4 cellular contexts compared by ENCODE assay signal in the genomic region with DNA sequence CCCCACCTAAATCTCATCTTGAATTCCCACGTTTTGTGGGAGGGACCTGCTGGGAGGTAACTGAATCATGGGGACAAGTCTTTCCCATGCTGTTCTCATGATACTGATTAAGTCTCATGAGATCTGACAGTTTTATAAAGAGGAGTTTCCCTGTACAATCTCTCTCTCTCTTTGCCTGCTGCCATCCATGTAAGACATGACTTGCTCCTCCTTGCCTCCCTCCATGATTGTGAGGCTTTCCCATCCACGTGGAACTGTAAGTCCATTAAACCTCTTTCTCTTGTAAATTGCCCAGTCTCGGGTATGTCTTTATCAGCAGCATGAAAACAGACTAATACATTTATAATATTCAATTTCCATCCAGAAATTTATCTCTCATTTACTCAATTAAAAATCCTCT. TPM values are rescaled to one million over a fixed set of nuclear protein-coding genes. Genes with fewer than 3 reads are reported as not detected.
DNase-seq lines count a peak whose midpoint lies in the region; ATAC-seq, FAIRE-seq and TF ChIP-seq lines count a peak whose summit lies in the region.
"Not testable (repeated sequence)": the region's sequence is repeated elsewhere in the genome, so short reads cannot be mapped to it uniquely, and the experiment has no call there.

No MANE protein-coding gene starts in this region.

- not testable (repeated sequence) for H4K20me1 ChIP-seq in HCT116 (ENCODE audit: insufficient read depth); K562 (replicated peaks; ENCODE audit: control insufficient read depth, insufficient read depth, low read length); HepG2 (ENCODE audit: insufficient read depth, low read length)

- not testable (repeated sequence) for H3K9ac ChIP-seq in HCT116 (ENCODE audit: low read length); K562 (ENCODE audit: insufficient read depth in 1 of 2, low read depth in 2 of 2, low read length in 2 of 2); HepG2 (ENCODE audit: insufficient read depth, low read depth, low read length)

- WGBS in K562 (ENCODE audit: insufficient coverage, low coverage, missing lambda C conversion rate) = 11% methylated on average over 3 of the region's 3 CpGs
- under 1% methylated on average over 3 of the region's 3 CpGs for WGBS in HepG2 (ENCODE audit: low lambda C conversion rate)

- H3K4me1 ChIP-seq in HCT116 (ENCODE audit: control insufficient read depth in 1 of 2, insufficient read depth in 2 of 2, low read length in 2 of 2); HEK293 (ENCODE audit: control insufficient read depth, insufficient read depth, low read length); K562 (replicated peaks in 1 of 2; ENCODE audit: control insufficient read depth in 2 of 2, insufficient read depth in 2 of 2, low read length in 2 of 2): not testable (repeated sequence)
- H3K4me1 ChIP-seq in HepG2 (ENCODE audit: insufficient read depth, low read length) = peaks cover 16% of the 10 kb centered on the region; the same call in 1 of the 2 replicates

- peak overlapping the region; percentile 26 for H2AFZ ChIP-seq in HCT116 (ENCODE audit: low read depth, low read length, poor library complexity, severe bottlenecking)
- H2AFZ ChIP-seq in K562 (ENCODE audit: low read depth, low read length); HepG2 (ENCODE audit: low read length): not testable (repeated sequence)

- intact Hi-C loops in HCT116 (cut with micrococcal nuclease); K562 (cut with micrococcal nuclease); HepG2 (cut with micrococcal nuclease; ENCODE audit: unreplicated experiment): not testable (repeated sequence)

- not testable (repeated sequence) for H3K9me1 ChIP-seq in K562 (ENCODE audit: control insufficient read depth, insufficient read depth, low read length)

- not testable (repeated sequence) for H3K79me2 ChIP-seq in HCT116 (ENCODE audit: insufficient read depth, low read length); K562 (ENCODE audit: control insufficient read depth, insufficient read depth, low read length); HepG2 (ENCODE audit: insufficient read depth, low read length)

- DNase-seq in HCT116 (ENCODE audit: low read depth, low spot score); K562 (ENCODE audit: extremely low read depth in 1 of 4, low spot score in 3 of 4); HepG2 (ENCODE audit: low spot score): not testable (repeated sequence)

- not testable (repeated sequence) for TF ChIP-seq RAD21 in HCT116 (IDR thresholded peaks at IDR 0.05; ENCODE audit: low read depth); K562 (CRISPR knock-in tag; conservative IDR thresholded peaks at IDR 0.05 in 1 of 2, IDR thresholded peaks at IDR 0.05 in 1 of 2); HepG2 (CRISPR knock-in tag; IDR thresholded peaks at IDR 0.05)

- in situ Hi-C loops in K562 (cut with MboI); HepG2 (cut with HindIII; ENCODE audit: extremely low pct_ligation_motif_present, low pct_unique_long_range_greater_than_20kb): not testable (repeated sequence)

- H3K27ac ChIP-seq in HCT116 (ENCODE audit: low read depth, low read length); HEK293 (ENCODE audit: extremely low read depth, low read depth, low read length); K562 (ENCODE audit: extremely low read depth, low read depth, low read length); HepG2 (ENCODE audit: extremely low read length, insufficient read depth, low read length): not testable (repeated sequence)

- BruUV-seq in HCT116 (replicated peaks; lab: Mats Ljungman, UMichigan); K562 (replicated peaks; lab: Mats Ljungman, UMichigan); HepG2 (replicated peaks; lab: Mats Ljungman, UMichigan): not testable (repeated sequence)

- H3K9me3 ChIP-seq in HCT116 (ENCODE audit: control insufficient read depth in 1 of 2, insufficient read depth in 1 of 2, low read depth in 1 of 2, low read length in 2 of 2); HEK293 (ENCODE audit: control insufficient read depth, insufficient read depth, low read depth, low read length); K562 (replicated peaks; ENCODE audit: control insufficient read depth, insufficient read depth, low read depth, low read length); HepG2 (ENCODE audit: low read length): not testable (repeated sequence)

- TF ChIP-seq EP300 in K562 (IDR thresholded peaks at IDR 0.05; ENCODE audit: low read length); HepG2 (IDR thresholded peaks at IDR 0.05; ENCODE audit: low read depth in 2 of 2, low read length in 2 of 2); HepG2 (CRISPR knock-in tag; IDR thresholded peaks at IDR 0.05; ENCODE audit: borderline replicate concordance): not testable (repeated sequence)

- not testable (repeated sequence) for H3K36me3 ChIP-seq in HCT116 (ENCODE audit: control insufficient read depth in 1 of 2, insufficient read depth in 2 of 2, low read length in 2 of 2); HEK293 (ENCODE audit: control insufficient read depth in 2 of 2, insufficient read depth in 1 of 2, low read length in 2 of 2); K562 (ENCODE audit: control insufficient read depth, insufficient read depth, low read length); HepG2 (replicated peaks in 1 of 2; ENCODE audit: control insufficient read depth in 1 of 2, insufficient read depth in 2 of 2, low read length in 2 of 2)

- H3K9me2 ChIP-seq in HCT116 (ENCODE audit: insufficient read depth) = not testable (repeated sequence)

- not testable (repeated sequence) for ATAC-seq in HCT116, K562, HepG2

- TF ChIP-seq CTCF in HCT116 (IDR thresholded peaks at IDR 0.05 in 2 of 3, conservative IDR thresholded peaks at IDR 0.05 in 1 of 3; ENCODE audit: borderline replicate concordance in 1 of 3, insufficient read depth in 1 of 3, low read depth in 2 of 3, low read length in 2 of 3); HEK293 (tag by site-specific recombination; IDR thresholded peaks at IDR 0.05); K562 (IDR thresholded peaks at IDR 0.05 in 2 of 3, conservative IDR thresholded peaks at IDR 0.05 in 1 of 3; ENCODE audit: insufficient read depth in 2 of 3, low read depth in 1 of 3, low read length in 3 of 3); HepG2 (CRISPR knock-in tag; IDR thresholded peaks at IDR 0.05): not testable (repeated sequence)

- RAD21 ChIA-PET in HCT116 (lab: Charles Lee; ENCODE audit: low non-redundant PET in 1 of 2, low total read pairs in 2 of 2, uncharacterized antibody in 2 of 2, unreplicated experiment in 2 of 2) = not testable (repeated sequence)

- not testable (repeated sequence) for TF ChIP-seq POLR2A in HCT116 (IDR thresholded peaks at IDR 0.05; ENCODE audit: borderline replicate concordance, extremely low read depth, insufficient read depth, insufficient read length); K562 (conservative IDR thresholded peaks at IDR 0.05); HepG2 (IDR thresholded peaks at IDR 0.05; ENCODE audit: insufficient read depth in 1 of 2, low read depth in 2 of 2, low read length in 2 of 2)

- POLR2A ChIA-PET in HCT116 (lab: Charles Lee); HEK293 (lab: Yijun Ruan, JAX); K562 (lab: Yijun Ruan, JAX); HepG2 (lab: Yijun Ruan, JAX): not testable (repeated sequence)

- CTCF ChIA-PET in HCT116 (lab: Charles Lee); HEK293 (lab: Yijun Ruan, JAX); K562 (lab: Yijun Ruan, JAX; ENCODE audit: low intra/inter-chr PET ratio); HepG2 (lab: Yijun Ruan, JAX; ENCODE audit: low intra/inter-chr PET ratio, low total read pairs): not testable (repeated sequence)

- FAIRE-seq in K562 (lab: Jason Lieb, UNC); HepG2 (lab: Jason Lieb, UNC): not testable (repeated sequence)

- H3K4me2 ChIP-seq in HCT116 (ENCODE audit: low read length); K562 (ENCODE audit: insufficient read depth, low read length); HepG2 (ENCODE audit: low read depth, low read length): not testable (repeated sequence)

- not testable (repeated sequence) for H3K4me3 ChIP-seq in HCT116 (replicated peaks in 1 of 2; ENCODE audit: low read depth in 1 of 2, low read length in 2 of 2); HEK293 (ENCODE audit: low read depth, low read length); K562; HepG2 (replicated peaks in 1 of 3; ENCODE audit: insufficient read depth in 1 of 3, low read depth in 2 of 3, low read length in 3 of 3)

- not testable (repeated sequence) for H3K27me3 ChIP-seq in HCT116 (ENCODE audit: insufficient read depth, low read length); K562 (ENCODE audit: control insufficient read depth in 2 of 2, insufficient read depth in 2 of 2, low read length in 2 of 2)
- peaks cover 0 to 10% of the 10 kb centered on the region in 2 experiments; a peak in 2 of 5 replicates for H3K27me3 ChIP-seq in HepG2 (ENCODE audit: control insufficient read depth in 1 of 2, insufficient read depth in 2 of 2, low read length in 2 of 2)

RNA-seq across cellular contexts. Expression of gene KLF6, which starts 52.8 kb away (rescaled TPM):
- 82.2 TPM for total RNA-seq in HCT116 (2021; ENCODE audit: unreplicated experiment)
- polyA plus RNA-seq in HCT116 (2012) = 119 and 155 TPM in 2 replicates
- 54.5 and 86.4 TPM in 2 replicates for total RNA-seq in K562 (2011; cell fraction: chromatin; rRNA removed; ENCODE audit: low replicate concordance)
- total RNA-seq in K562 (2011; cell fraction: nucleolus; rRNA removed) = 136 and 139 TPM in 2 replicates
- 92.4 and 113 TPM in 2 replicates for total RNA-seq in K562 (2011; cell fraction: nucleoplasm; rRNA removed)
- total RNA-seq in K562 (2014; rRNA removed) = 6.9 and 10.3 TPM in 2 replicates
- total RNA-seq in K562 (2014; rRNA removed; fragmentation: Illumina TruSeq; extraction: Trizol) = 7.4 and 8.0 TPM in 2 replicates
- total RNA-seq in K562 (2015; rRNA removed; fragmentation: Illumina TruSeq; extraction: Trizol) = 4.5 TPM in 2 replicates
- 23.9 and 25.2 TPM in 2 replicates for total RNA-seq in K562 (2021)
- polyA plus RNA-seq in K562 (2011; rRNA removed) = 11.7 and 19.1 TPM in 2 replicates
- polyA plus RNA-seq in K562 (2011; cell fraction: cytosol; rRNA removed) = 6.6 and 12.0 TPM in 2 replicates
- 52.6 and 53.4 TPM in 2 replicates for polyA plus RNA-seq in K562 (2011; cell fraction: nucleus; rRNA removed)
- 14.7 and 29.2 TPM in 2 replicates for polyA plus RNA-seq in K562 (2012)
- polyA plus RNA-seq in K562 (2014; fragmentation: Illumina TruSeq; extraction: Trizol) = 11.1 and 12.6 TPM in 2 replicates
- polyA plus RNA-seq in K562 (2014; fragmentation: Nextera tagmentation; extraction: Ambion mirVana) = 1 to 10 TPM; 3.2 to 3.7 TPM
- 8.6 and 10.2 TPM in 2 replicates for polyA plus RNA-seq in K562 (2014; rRNA removed)
- polyA minus RNA-seq in K562 (2011; rRNA and poly(A)+ RNA removed) = 33.0 and 43.0 TPM in 2 replicates
- polyA minus RNA-seq in K562 (2011; cell fraction: cytosol; rRNA and poly(A)+ RNA removed) = 10.3 and 16.2 TPM in 2 replicates
- 87.2 and 133 TPM in 2 replicates for polyA minus RNA-seq in K562 (2011; cell fraction: nucleus; rRNA and poly(A)+ RNA removed)
- total RNA-seq in HepG2 (2016; rRNA removed; fragmentation: Illumina TruSeq; extraction: Trizol) = 13.5 and 27.0 TPM in 2 replicates
- 17.4 and 21.1 TPM in 2 replicates for total RNA-seq in HepG2 (2016; cell fraction: cytosol; rRNA removed; fragmentation: Illumina TruSeq; extraction: Trizol; ENCODE audit: low read depth)
- 13.7 and 28.9 TPM in 2 replicates for total RNA-seq in HepG2 (2016; cell fraction: insoluble cytoplasmic fraction; rRNA removed; fragmentation: Illumina TruSeq; extraction: Trizol)
- total RNA-seq in HepG2 (2016; cell fraction: membrane; rRNA removed; fragmentation: Illumina TruSeq; extraction: Trizol) = 23.0 and 29.0 TPM in 2 replicates
- total RNA-seq in HepG2 (2016; cell fraction: nucleus; rRNA removed; fragmentation: Illumina TruSeq; extraction: Trizol) = 106 and 113 TPM in 2 replicates
- polyA plus RNA-seq in HepG2 (2011; rRNA removed) = 71.9 and 75.4 TPM in 2 replicates
- 35.6 and 36.3 TPM in 2 replicates for polyA plus RNA-seq in HepG2 (2011; cell fraction: cytosol; rRNA removed)
- 201 and 233 TPM in 2 replicates for polyA plus RNA-seq in HepG2 (2011; cell fraction: nucleus; rRNA removed)
- polyA plus RNA-seq in HepG2 (2012) = 28.6 and 64.6 TPM in 2 replicates
- polyA plus RNA-seq in HepG2 (2016; cell fraction: cytosol; fragmentation: Illumina TruSeq; extraction: Trizol; ENCODE audit: low read depth) = 2.8 and 3.6 TPM in 2 replicates
- 25.4 and 29.8 TPM in 2 replicates for polyA plus RNA-seq in HepG2 (2016; cell fraction: insoluble cytoplasmic fraction; fragmentation: Illumina TruSeq; extraction: Trizol; ENCODE audit: low read depth)
- polyA plus RNA-seq in HepG2 (2016; cell fraction: membrane; fragmentation: Illumina TruSeq; extraction: Trizol; ENCODE audit: low read depth) = 11.0 and 14.7 TPM in 2 replicates
- 165 and 176 TPM in 2 replicates for polyA plus RNA-seq in HepG2 (2016; cell fraction: nucleus; fragmentation: Illumina TruSeq; extraction: Trizol; ENCODE audit: insufficient read depth, low read depth)
- 46.3 and 318 TPM in 2 replicates for polyA minus RNA-seq in HepG2 (2011; rRNA and poly(A)+ RNA removed; ENCODE audit: low replicate concordance)
- polyA minus RNA-seq in HepG2 (2011; cell fraction: cytosol; rRNA and poly(A)+ RNA removed) = 50.8 and 67.4 TPM in 2 replicates
- 544 and 615 TPM in 2 replicates for polyA minus RNA-seq in HepG2 (2011; cell fraction: nucleus; rRNA and poly(A)+ RNA removed)
